ENCODE assay signal across 4 cellular contexts in the genomic region with DNA sequence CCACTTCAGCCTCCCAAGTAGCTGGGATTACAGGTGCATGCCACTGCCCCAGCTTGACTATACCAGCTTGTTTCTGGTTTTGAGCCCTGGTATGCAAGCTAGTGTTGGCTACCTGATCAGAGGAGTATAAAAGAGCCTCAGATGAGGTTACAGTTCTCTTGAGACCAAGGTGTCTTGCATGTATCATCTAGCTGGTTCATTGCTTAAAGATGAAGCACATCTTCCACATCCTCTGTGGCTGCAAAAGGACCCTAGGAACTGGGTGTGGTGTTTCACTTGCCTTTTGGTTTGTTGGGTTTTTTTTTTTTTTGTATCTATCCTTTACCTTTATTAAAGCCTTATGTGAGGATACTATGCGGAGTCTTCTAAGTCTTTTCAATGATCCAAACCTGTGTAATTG. TPM values are rescaled to one million over a fixed set of nuclear protein-coding genes. Genes with fewer than 3 reads are reported as not detected.
DNase-seq lines count a peak whose midpoint lies in the region; ATAC-seq lines count a peak whose summit lies in the region.
"Not testable (repeated sequence)": the region's sequence is repeated elsewhere in the genome, so short reads cannot be mapped to it uniquely, and the experiment has no call there.

No MANE protein-coding gene starts in this region.

- not testable (repeated sequence) for H3K9me3 Mint-ChIP-seq in activated CD8-positive, alpha-beta T cell treated with anti-CD3 and anti-CD28 coated beads, Interleukin-2, amount 10 ng/mL, durations not matched to agents 7 days and 5 days (ENCODE audit: insufficient read depth); activated CD8-positive, alpha-beta memory T cell treated with anti-CD3 and anti-CD28 coated beads, Interleukin-2, amount 10 ng/mL, durations not matched to agents 7 days and 5 days (ENCODE audit: low read depth); activated naive CD8-positive, alpha-beta T cell treated with anti-CD3 and anti-CD28 coated beads, Interleukin-2, amount 10 ng/mL, durations not matched to agents 7 days and 5 days; stimulated activated memory B cell treated with anti-CD40 and anti-IgM and Interleukin-4, amounts not matched to agents 10 μg/mL and 1 μg/mL and 100 μg/mL, for 72 hours

- H3K4me1 Mint-ChIP-seq in activated CD8-positive, alpha-beta T cell treated with anti-CD3 and anti-CD28 coated beads, Interleukin-2, amount 10 ng/mL, durations not matched to agents 7 days and 5 days (ENCODE audit: low read depth); activated CD8-positive, alpha-beta memory T cell treated with anti-CD3 and anti-CD28 coated beads, Interleukin-2, amount 10 ng/mL, durations not matched to agents 7 days and 5 days; activated naive CD8-positive, alpha-beta T cell treated with anti-CD3 and anti-CD28 coated beads, Interleukin-2, amount 10 ng/mL, durations not matched to agents 7 days and 5 days; stimulated activated memory B cell treated with anti-CD40 and anti-IgM and Interleukin-4, amounts not matched to agents 10 μg/mL and 1 μg/mL and 100 μg/mL, for 72 hours: not testable (repeated sequence)

- POLR2A ChIA-PET in activated CD8-positive, alpha-beta T cell treated with anti-CD3 and anti-CD28 coated beads, Interleukin-2, amount 10 ng/mL, durations not matched to agents 7 days and 5 days (lab: Charles Lee); activated naive CD8-positive, alpha-beta T cell treated with anti-CD3 and anti-CD28 coated beads, Interleukin-2, amount 10 ng/mL, durations not matched to agents 7 days and 5 days (lab: Charles Lee): not testable (repeated sequence)

- ATAC-seq in activated CD8-positive, alpha-beta T cell treated with anti-CD3 and anti-CD28 coated beads, Interleukin-2, amount 10 ng/mL, durations not matched to agents 7 days and 5 days, result peak; percentile 27
- ATAC-seq in activated CD8-positive, alpha-beta memory T cell treated with anti-CD3 and anti-CD28 coated beads, Interleukin-2, amount 10 ng/mL, durations not matched to agents 7 days and 5 days, result peak; percentile 55
- peak; percentile 63 for ATAC-seq in activated naive CD8-positive, alpha-beta T cell treated with anti-CD3 and anti-CD28 coated beads, Interleukin-2, amount 10 ng/mL, durations not matched to agents 7 days and 5 days (ENCODE audit: low read depth)
- peak; percentile 16 for ATAC-seq in stimulated activated memory B cell treated with anti-CD40 and anti-IgM and Interleukin-4, amounts not matched to agents 10 μg/mL and 1 μg/mL and 100 μg/mL, for 72 hours

- H3K4me3 Mint-ChIP-seq in activated CD8-positive, alpha-beta T cell treated with anti-CD3 and anti-CD28 coated beads, Interleukin-2, amount 10 ng/mL, durations not matched to agents 7 days and 5 days; activated CD8-positive, alpha-beta memory T cell treated with anti-CD3 and anti-CD28 coated beads, Interleukin-2, amount 10 ng/mL, durations not matched to agents 7 days and 5 days; activated naive CD8-positive, alpha-beta T cell treated with anti-CD3 and anti-CD28 coated beads, Interleukin-2, amount 10 ng/mL, durations not matched to agents 7 days and 5 days; stimulated activated memory B cell treated with anti-CD40 and anti-IgM and Interleukin-4, amounts not matched to agents 10 μg/mL and 1 μg/mL and 100 μg/mL, for 72 hours: not testable (repeated sequence)

- CTCF ChIA-PET in activated CD8-positive, alpha-beta T cell treated with anti-CD3 and anti-CD28 coated beads, Interleukin-2, amount 10 ng/mL, durations not matched to agents 7 days and 5 days (lab: Charles Lee); activated CD8-positive, alpha-beta memory T cell treated with anti-CD3 and anti-CD28 coated beads, Interleukin-2, amount 10 ng/mL, durations not matched to agents 7 days and 5 days (lab: Charles Lee): not testable (repeated sequence)

- not testable (repeated sequence) for H3K36me3 Mint-ChIP-seq in activated CD8-positive, alpha-beta T cell treated with anti-CD3 and anti-CD28 coated beads, Interleukin-2, amount 10 ng/mL, durations not matched to agents 7 days and 5 days (ENCODE audit: low read depth); activated CD8-positive, alpha-beta memory T cell treated with anti-CD3 and anti-CD28 coated beads, Interleukin-2, amount 10 ng/mL, durations not matched to agents 7 days and 5 days; activated naive CD8-positive, alpha-beta T cell treated with anti-CD3 and anti-CD28 coated beads, Interleukin-2, amount 10 ng/mL, durations not matched to agents 7 days and 5 days; stimulated activated memory B cell treated with anti-CD40 and anti-IgM and Interleukin-4, amounts not matched to agents 10 μg/mL and 1 μg/mL and 100 μg/mL, for 72 hours

- H3K27ac Mint-ChIP-seq in activated CD8-positive, alpha-beta T cell treated with anti-CD3 and anti-CD28 coated beads, Interleukin-2, amount 10 ng/mL, durations not matched to agents 7 days and 5 days; activated CD8-positive, alpha-beta memory T cell treated with anti-CD3 and anti-CD28 coated beads, Interleukin-2, amount 10 ng/mL, durations not matched to agents 7 days and 5 days; activated naive CD8-positive, alpha-beta T cell treated with anti-CD3 and anti-CD28 coated beads, Interleukin-2, amount 10 ng/mL, durations not matched to agents 7 days and 5 days; stimulated activated memory B cell treated with anti-CD40 and anti-IgM and Interleukin-4, amounts not matched to agents 10 μg/mL and 1 μg/mL and 100 μg/mL, for 72 hours: not testable (repeated sequence)

- H3K27me3 Mint-ChIP-seq in activated CD8-positive, alpha-beta T cell treated with anti-CD3 and anti-CD28 coated beads, Interleukin-2, amount 10 ng/mL, durations not matched to agents 7 days and 5 days (ENCODE audit: low read depth); activated CD8-positive, alpha-beta memory T cell treated with anti-CD3 and anti-CD28 coated beads, Interleukin-2, amount 10 ng/mL, durations not matched to agents 7 days and 5 days; activated naive CD8-positive, alpha-beta T cell treated with anti-CD3 and anti-CD28 coated beads, Interleukin-2, amount 10 ng/mL, durations not matched to agents 7 days and 5 days; stimulated activated memory B cell treated with anti-CD40 and anti-IgM and Interleukin-4, amounts not matched to agents 10 μg/mL and 1 μg/mL and 100 μg/mL, for 72 hours: not testable (repeated sequence)

- not testable (repeated sequence) for DNase-seq in activated CD8-positive, alpha-beta T cell treated with anti-CD3 and anti-CD28 coated beads, Interleukin-2, amount 10 ng/mL, durations not matched to agents 7 days and 5 days; activated CD8-positive, alpha-beta memory T cell treated with anti-CD3 and anti-CD28 coated beads, Interleukin-2, amount 10 ng/mL, durations not matched to agents 7 days and 5 days; activated naive CD8-positive, alpha-beta T cell treated with anti-CD3 and anti-CD28 coated beads, Interleukin-2, amount 10 ng/mL, durations not matched to agents 7 days and 5 days

RNA-seq across cellular contexts. Expression of gene GTF2H2C, which starts 47.8 kb away (rescaled TPM):
- total RNA-seq in activated CD8-positive, alpha-beta T cell treated with anti-CD3 and anti-CD28 coated beads, Interleukin-2, amount 10 ng/mL, durations not matched to agents 7 days and 5 days, result 10 to 100 TPM; 29.7 to 30.8 TPM
- 10 to 100 TPM; 33.5 to 34.5 TPM for total RNA-seq in activated CD8-positive, alpha-beta memory T cell treated with anti-CD3 and anti-CD28 coated beads, Interleukin-2, amount 10 ng/mL, durations not matched to agents 7 days and 5 days
- 10 to 100 TPM; 33.4 to 33.8 TPM for total RNA-seq in activated naive CD8-positive, alpha-beta T cell treated with anti-CD3 and anti-CD28 coated beads, Interleukin-2, amount 10 ng/mL, durations not matched to agents 7 days and 5 days
